In genomic region chr6:27893059-27893835, GRCh38 we compare ENCODE assay signal across 1 cellular context.
A peak's percentile ranks its signal among the peaks of the same experiment; 100 is the strongest.
TF ChIP-seq lines count a peak whose summit lies in the region.

No MANE protein-coding gene starts in this region.

TF ChIP-seq in HEK293, 187 proteins besides CTCF, POLR2A, EP300 and RAD21 (continued from another document):
- TF ChIP-seq SCRT2 (tag by site-specific recombination; IDR thresholded peaks at IDR 0.05), result peak; percentile 81
